ENCODE assay signal across 1 cellular context in genomic region chr16:58678716-58679115, GRCh38.
TF ChIP-seq lines count a peak whose summit lies in the region.

No MANE protein-coding gene starts in this region.

TF ChIP-seq in WTC11, 78 proteins besides CTCF, POLR2A, EP300 and RAD21 (continued from another document):
- TF ChIP-seq PREB (CRISPR knock-in tag; IDR thresholded peaks at IDR 0.05; ENCODE audit: borderline replicate concordance) (no peak), MYBL2 (CRISPR knock-in tag; IDR thresholded peaks at IDR 0.05) (no peak)
